8 cellular contexts compared by ENCODE assay signal in genomic region chr6:109794201-109794926, GRCh38.
A peak's percentile ranks its signal among the peaks of the same experiment; 100 is the strongest.
DNase-seq lines count a peak whose midpoint lies in the region; ATAC-seq and TF ChIP-seq lines count a peak whose summit lies in the region.

No MANE protein-coding gene starts in this region.

- peak overlapping the region; percentile 1 for H2BK12ac ChIP-seq in trophoblast cell (ENCODE audit: low read length)

- CTCF ChIA-PET in naive thymus-derived CD4-positive, alpha-beta T cell (lab: Charles Lee) = no interaction called here

- H3K4me3 ChIP-seq in colonic mucosa = no peak overlapping the region
- H3K4me3 ChIP-seq in trophoblast cell (ENCODE audit: low read depth, low read length) = no peak overlapping the region
- H3K4me3 ChIP-seq in naive thymus-derived CD4-positive, alpha-beta T cell (ENCODE audit: low read length) = no peak overlapping the region

- H3K9me3 Mint-ChIP-seq in naive thymus-derived CD4-positive, alpha-beta T cell = no peaks in the 10 kb centered on the region

- H2BK5ac ChIP-seq in trophoblast cell (ENCODE audit: low read depth, low read length, poor library complexity) = no peak overlapping the region

- H3K4me2 ChIP-seq in trophoblast cell (ENCODE audit: low read length) = no peak overlapping the region

- H3K4me1 ChIP-seq in colonic mucosa (no peaks in the 10 kb centered on the region), trophoblast cell (ENCODE audit: control insufficient read depth in 1 of 2, insufficient read depth in 2 of 2, low read length in 2 of 2) (peaks cover 2 to 3% of the 10 kb centered on the region in 2 experiments)
- no peaks in the 10 kb centered on the region for H3K4me1 ChIP-seq in naive thymus-derived CD4-positive, alpha-beta T cell (ENCODE audit: control insufficient read depth in 2 of 2, insufficient read depth in 2 of 2, low read length in 2 of 2)

- no peak overlapping the region for H2AK5ac ChIP-seq in trophoblast cell (ENCODE audit: low read length)

- H3K9ac ChIP-seq in colonic mucosa (ENCODE audit: low read depth in 2 of 2, low read length in 2 of 2) (peak overlapping the region in 1 of 2 donors; percentile 30), trophoblast cell (ENCODE audit: low read length) (no peak overlapping the region)

- no CpG with 5 or more reads among the region's 6 CpGs for WGBS in trophoblast cell (ENCODE audit: extremely low coverage, insufficient coverage, insufficient read length)

- no peak overlapping the region for H3K14ac ChIP-seq in trophoblast cell (ENCODE audit: low read length)

- no peaks in the 10 kb centered on the region for H3K27me3 ChIP-seq in colonic mucosa
- no peaks in the 10 kb centered on the region for H3K27me3 ChIP-seq in trophoblast cell (ENCODE audit: insufficient read depth, low read length)
- H3K27me3 ChIP-seq in naive thymus-derived CD4-positive, alpha-beta T cell (ENCODE audit: control insufficient read depth in 2 of 2, insufficient read depth in 2 of 2, low read length in 2 of 2) = no peaks in the 10 kb centered on the region

- H3K4me3 Mint-ChIP-seq in naive thymus-derived CD4-positive, alpha-beta T cell = no peak overlapping the region

- no peak overlapping the region for H3K18ac ChIP-seq in trophoblast cell (ENCODE audit: low read length)

- H3K9me3 ChIP-seq in colonic mucosa (no peaks in the 10 kb centered on the region), trophoblast cell (ENCODE audit: insufficient read depth, low read depth, low read length) (no peaks in the 10 kb centered on the region)
- H3K9me3 ChIP-seq in naive thymus-derived CD4-positive, alpha-beta T cell (ENCODE audit: control insufficient read depth in 2 of 3, low read length in 3 of 3) = no peaks in the 10 kb centered on the region

- H4K12ac ChIP-seq in trophoblast cell (ENCODE audit: low read depth, low read length) = no peak overlapping the region

- no peak for TF ChIP-seq CTCF in colonic mucosa (IDR thresholded peaks at IDR 0.05)

- H3K4me1 Mint-ChIP-seq in naive thymus-derived CD4-positive, alpha-beta T cell = peaks cover 0 to 14% (median 0%) of the 10 kb centered on the region in 7 donors

- H3K79me1 ChIP-seq in trophoblast cell (ENCODE audit: low read length) = peaks cover 4% of the 10 kb centered on the region

- POLR2A ChIA-PET in naive thymus-derived CD4-positive, alpha-beta T cell (lab: Charles Lee) = no interaction called here

- H2BK120ac ChIP-seq in trophoblast cell (ENCODE audit: insufficient read depth, low read length, poor library complexity) = no peak overlapping the region

- no peak overlapping the region for H3K23ac ChIP-seq in trophoblast cell (ENCODE audit: low read length)

- DNase-seq in ELR (ENCODE audit: low read depth) (peak; percentile 97), LHCN-M2 (ENCODE audit: low read depth) (peak; percentile 74), colonic mucosa (no peak), trophoblast cell (no peak), Kasumi-1 (lab: John Stamatoyannopoulos, UW) (no peak), NCI-H510A treated with DMSO at 0.1 percent for 48 hours (lab: John Stamatoyannopoulos, UW) (no peak), anterior cingulate cortex (lab: John Stamatoyannopoulos, UW) (no peak)
- DNase-seq in naive thymus-derived CD4-positive, alpha-beta T cell = no peak

- intact Hi-C loops in colonic mucosa (cut with DNase I) = no loop called here
- intact Hi-C loops in naive thymus-derived CD4-positive, alpha-beta T cell (cut with micrococcal nuclease) = no loop called here

- H3K4ac ChIP-seq in trophoblast cell (ENCODE audit: low read depth, low read length) = no peak overlapping the region

- H4K8ac ChIP-seq in trophoblast cell (ENCODE audit: low read depth, low read length) = no peak overlapping the region

- H3K79me2 ChIP-seq in trophoblast cell (ENCODE audit: control insufficient read depth, insufficient read depth, low read length, poor library complexity) = no peaks in the 10 kb centered on the region

- peak overlapping the region; percentile 40 for H3K27ac ChIP-seq in colonic mucosa
- H3K27ac ChIP-seq in trophoblast cell (ENCODE audit: low read depth, low read length) = no peak overlapping the region
- H3K27ac ChIP-seq in naive thymus-derived CD4-positive, alpha-beta T cell (ENCODE audit: low read depth, low read length) = no peak overlapping the region

- H2AFZ ChIP-seq in trophoblast cell (ENCODE audit: insufficient read depth, low read length, poor library complexity) = no peak overlapping the region

- ATAC-seq in naive thymus-derived CD4-positive, alpha-beta T cell = no peak

- H3K36me3 Mint-ChIP-seq in naive thymus-derived CD4-positive, alpha-beta T cell = peaks cover 5 to 55% (median 41%) of the 10 kb centered on the region in 5 donors

- H3K36me3 ChIP-seq in colonic mucosa (no peaks in the 10 kb centered on the region), trophoblast cell (ENCODE audit: control insufficient read depth in 1 of 2, insufficient read depth in 2 of 2, low read length in 2 of 2) (no peaks in the 10 kb centered on the region)
- H3K36me3 ChIP-seq in naive thymus-derived CD4-positive, alpha-beta T cell (ENCODE audit: control insufficient read depth in 2 of 3, insufficient read depth in 3 of 3, low read length in 3 of 3) = peaks cover 0 to 28% (median 0%) of the 10 kb centered on the region in 3 experiments

- H3K27ac Mint-ChIP-seq in naive thymus-derived CD4-positive, alpha-beta T cell = peak overlapping the region in 1 of 9 donors; percentile 72

- no peak overlapping the region for H4K91ac ChIP-seq in trophoblast cell (ENCODE audit: low read depth, low read length)

- no peaks in the 10 kb centered on the region for H3K27me3 Mint-ChIP-seq in naive thymus-derived CD4-positive, alpha-beta T cell

Comparison
In these comparisons a context has a peak if more than half of its experiments do, and no peak if none do; other contexts are left out.
1. DNase-seq: peak in ELR (single experiment) and LHCN-M2 (single experiment); none in colonic mucosa (single experiment), trophoblast cell (0 of 2), Kasumi-1 (0 of 2), NCI-H510A treated with DMSO at 0.1 percent for 48 hours (single experiment), anterior cingulate cortex (0 of 58) and naive thymus-derived CD4-positive, alpha-beta T cell (0 of 9).